ENCODE assay signal across 8 cellular contexts in the genomic region with DNA sequence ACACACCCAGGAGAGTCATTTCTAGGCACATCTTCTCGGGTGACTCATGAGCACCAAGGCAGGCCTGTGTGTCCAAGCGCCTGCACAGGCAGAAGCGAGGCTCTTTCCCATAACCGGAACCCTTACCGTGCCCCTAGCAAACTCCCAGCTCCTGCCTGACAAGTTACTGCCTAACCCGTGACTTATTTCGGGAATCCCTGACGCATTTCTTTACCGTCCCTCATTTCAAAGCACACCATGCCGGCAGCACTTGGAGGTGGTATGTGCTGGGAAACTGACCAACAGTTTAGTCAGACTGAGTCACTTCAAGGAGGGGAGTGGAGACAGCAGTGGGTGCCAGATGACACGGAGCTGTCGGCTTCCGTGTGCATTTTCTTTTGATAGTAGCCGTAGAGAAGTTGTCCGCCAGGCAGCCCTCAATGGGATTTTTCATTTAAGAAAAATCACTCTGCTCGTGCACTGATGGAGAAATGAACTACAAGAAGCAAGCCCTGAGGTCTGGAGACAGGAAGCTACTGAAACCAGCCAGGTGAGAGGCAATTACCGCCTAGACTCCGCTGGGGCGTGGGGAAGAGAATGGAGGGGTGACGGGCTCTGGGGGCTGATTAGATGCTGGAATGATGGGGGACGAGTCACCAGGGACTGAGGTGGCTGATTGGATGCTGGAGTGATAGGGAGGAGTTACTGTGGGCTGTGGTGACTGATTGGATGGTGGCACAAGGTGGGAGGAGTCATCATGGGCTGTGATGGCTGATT. TPM values are rescaled to one million over a fixed set of nuclear protein-coding genes. Genes with fewer than 3 reads are reported as not detected.
DNase-seq lines count a peak whose midpoint lies in the region; ATAC-seq and TF ChIP-seq lines count a peak whose summit lies in the region.

No MANE protein-coding gene starts in this region.

- H3K4me1 ChIP-seq in GM23338 (ENCODE audit: insufficient read depth) (no peaks in the 10 kb centered on the region), gastrocnemius medialis (peaks cover 4 to 6% of the 10 kb centered on the region in 2 donors)

- H3K36me3 Mint-ChIP-seq in GM23338 (ENCODE audit: low read depth) = no peaks in the 10 kb centered on the region

- H3K27ac ChIP-seq in GM23338 (ENCODE audit: low read depth) = no peak overlapping the region
- peak overlapping the region; percentile 58 to 69 (median 60) for H3K27ac ChIP-seq in gastrocnemius medialis

- peaks cover 4% of the 10 kb centered on the region for H3K27me3 Mint-ChIP-seq in GM23338 (ENCODE audit: insufficient read depth, low read depth, poor library complexity)

- H4K20me1 ChIP-seq in GM23338 (replicated peaks; ENCODE audit: insufficient read depth) = no peaks in the 10 kb centered on the region

- in situ Hi-C loops in gastrocnemius medialis (cut with MboI; ENCODE audit: low sequenced_read_pairs in 4 of 4) = no loop called here

- DNase-seq in GM23338 (ENCODE audit: low spot score) (peak; percentile 55), SW 1271 (lab: John Stamatoyannopoulos, UW) (peak; percentile 96 to 99), germinal center (ENCODE audit: low spot score) (peak; percentile 24), gastrocnemius medialis (peak; percentile 35 to 57), OCI-M2 (lab: John Stamatoyannopoulos, UW; ENCODE audit: unreplicated experiment) (no peak), OCI-M1 (lab: John Stamatoyannopoulos, UW) (no peak), GM19240 (ENCODE audit: insufficient read length, low spot score) (no peak)
- no peak for DNase-seq in stimulated activated CD4-positive, alpha-beta T cell treated with anti-CD3 and anti-CD28 coated beads, Interleukin-4, amount 100 ng/mL, for 4 hours

- no peaks in the 10 kb centered on the region for H3K9me3 ChIP-seq in gastrocnemius medialis

- H3F3A ChIP-seq in GM23338 (replicated peaks; ENCODE audit: low read depth) = no peaks in the 10 kb centered on the region

- TF ChIP-seq POLR2A in gastrocnemius medialis (IDR thresholded peaks at IDR 0.05) = no peak

- H3K9me3 Mint-ChIP-seq in GM23338 = no peaks in the 10 kb centered on the region

- no peak overlapping the region for H3K27ac Mint-ChIP-seq in GM23338

- no peaks in the 10 kb centered on the region for H3K36me3 ChIP-seq in GM23338 (ENCODE audit: insufficient read depth)
- no peaks in the 10 kb centered on the region for H3K36me3 ChIP-seq in gastrocnemius medialis

- H3K4me3 ChIP-seq in GM23338 = no peak overlapping the region
- H3K4me3 ChIP-seq in gastrocnemius medialis = peak overlapping the region in 3 of 4 donors; percentile 7 to 23 (median 21)

- TF ChIP-seq CTCF in GM23338 (conservative IDR thresholded peaks at IDR 0.05; ENCODE audit: low read depth in 2 of 2) (no peak), gastrocnemius medialis (IDR thresholded peaks at IDR 0.05 in 4 of 5, conservative IDR thresholded peaks at IDR 0.05 in 1 of 5) (no peak)

- intact Hi-C loops in gastrocnemius medialis (cut with DNase I; ENCODE audit: low total_unique reads) = no loop called here

- H3K4me2 ChIP-seq in GM23338 = no peak overlapping the region

- 0 out of 2 replicates have a peak overlapping the region, but pooled peaks have one; percentile 47 for H2AFZ ChIP-seq in GM23338

- H3K27me3 ChIP-seq in GM23338 (ENCODE audit: insufficient read depth) (no peaks in the 10 kb centered on the region), gastrocnemius medialis (peaks cover 0 to 7% (median 4%) of the 10 kb centered on the region in 3 donors)

- H3K4me1 Mint-ChIP-seq in GM23338 = no peaks in the 10 kb centered on the region

- peak; percentile 84 for ATAC-seq in GM23338
- peak; percentile 89 to 91 for ATAC-seq in gastrocnemius medialis

- no peak overlapping the region for H3K4me3 Mint-ChIP-seq in GM23338

- H3K9me2 ChIP-seq in GM23338 (ENCODE audit: insufficient read depth) = no peaks in the 10 kb centered on the region

- H3K79me2 ChIP-seq in GM23338 (replicated peaks; ENCODE audit: insufficient read depth) = no peaks in the 10 kb centered on the region

TF ChIP-seq in GM23338, 12 proteins besides CTCF, POLR2A, EP300 and RAD21 (continues in another document):
- TF ChIP-seq CREB1 (CRISPR knock-in tag; IDR thresholded peaks at IDR 0.05; ENCODE audit: low read depth) (no peak), EZH2phosphoT487 (IDR thresholded peaks at IDR 0.05; ENCODE audit: unreplicated experiment) (no peak), ZNF114 (CRISPR knock-in tag; IDR thresholded peaks at IDR 0.05) (no peak), ETS1 (IDR thresholded peaks at IDR 0.05) (no peak), POLR2AphosphoS5 (IDR thresholded peaks at IDR 0.05; ENCODE audit: low read depth) (no peak), STAT1 (IDR thresholded peaks at IDR 0.05; ENCODE audit: unreplicated experiment) (no peak), ZNF331 (CRISPR knock-in tag; IDR thresholded peaks at IDR 0.05; ENCODE audit: low read depth) (no peak), EZH2 (IDR thresholded peaks at IDR 0.05; ENCODE audit: low read depth, unreplicated experiment) (no peak), NANOG (IDR thresholded peaks at IDR 0.05; ENCODE audit: borderline replicate concordance) (no peak)
- TF ChIP-seq, protein P1, sequence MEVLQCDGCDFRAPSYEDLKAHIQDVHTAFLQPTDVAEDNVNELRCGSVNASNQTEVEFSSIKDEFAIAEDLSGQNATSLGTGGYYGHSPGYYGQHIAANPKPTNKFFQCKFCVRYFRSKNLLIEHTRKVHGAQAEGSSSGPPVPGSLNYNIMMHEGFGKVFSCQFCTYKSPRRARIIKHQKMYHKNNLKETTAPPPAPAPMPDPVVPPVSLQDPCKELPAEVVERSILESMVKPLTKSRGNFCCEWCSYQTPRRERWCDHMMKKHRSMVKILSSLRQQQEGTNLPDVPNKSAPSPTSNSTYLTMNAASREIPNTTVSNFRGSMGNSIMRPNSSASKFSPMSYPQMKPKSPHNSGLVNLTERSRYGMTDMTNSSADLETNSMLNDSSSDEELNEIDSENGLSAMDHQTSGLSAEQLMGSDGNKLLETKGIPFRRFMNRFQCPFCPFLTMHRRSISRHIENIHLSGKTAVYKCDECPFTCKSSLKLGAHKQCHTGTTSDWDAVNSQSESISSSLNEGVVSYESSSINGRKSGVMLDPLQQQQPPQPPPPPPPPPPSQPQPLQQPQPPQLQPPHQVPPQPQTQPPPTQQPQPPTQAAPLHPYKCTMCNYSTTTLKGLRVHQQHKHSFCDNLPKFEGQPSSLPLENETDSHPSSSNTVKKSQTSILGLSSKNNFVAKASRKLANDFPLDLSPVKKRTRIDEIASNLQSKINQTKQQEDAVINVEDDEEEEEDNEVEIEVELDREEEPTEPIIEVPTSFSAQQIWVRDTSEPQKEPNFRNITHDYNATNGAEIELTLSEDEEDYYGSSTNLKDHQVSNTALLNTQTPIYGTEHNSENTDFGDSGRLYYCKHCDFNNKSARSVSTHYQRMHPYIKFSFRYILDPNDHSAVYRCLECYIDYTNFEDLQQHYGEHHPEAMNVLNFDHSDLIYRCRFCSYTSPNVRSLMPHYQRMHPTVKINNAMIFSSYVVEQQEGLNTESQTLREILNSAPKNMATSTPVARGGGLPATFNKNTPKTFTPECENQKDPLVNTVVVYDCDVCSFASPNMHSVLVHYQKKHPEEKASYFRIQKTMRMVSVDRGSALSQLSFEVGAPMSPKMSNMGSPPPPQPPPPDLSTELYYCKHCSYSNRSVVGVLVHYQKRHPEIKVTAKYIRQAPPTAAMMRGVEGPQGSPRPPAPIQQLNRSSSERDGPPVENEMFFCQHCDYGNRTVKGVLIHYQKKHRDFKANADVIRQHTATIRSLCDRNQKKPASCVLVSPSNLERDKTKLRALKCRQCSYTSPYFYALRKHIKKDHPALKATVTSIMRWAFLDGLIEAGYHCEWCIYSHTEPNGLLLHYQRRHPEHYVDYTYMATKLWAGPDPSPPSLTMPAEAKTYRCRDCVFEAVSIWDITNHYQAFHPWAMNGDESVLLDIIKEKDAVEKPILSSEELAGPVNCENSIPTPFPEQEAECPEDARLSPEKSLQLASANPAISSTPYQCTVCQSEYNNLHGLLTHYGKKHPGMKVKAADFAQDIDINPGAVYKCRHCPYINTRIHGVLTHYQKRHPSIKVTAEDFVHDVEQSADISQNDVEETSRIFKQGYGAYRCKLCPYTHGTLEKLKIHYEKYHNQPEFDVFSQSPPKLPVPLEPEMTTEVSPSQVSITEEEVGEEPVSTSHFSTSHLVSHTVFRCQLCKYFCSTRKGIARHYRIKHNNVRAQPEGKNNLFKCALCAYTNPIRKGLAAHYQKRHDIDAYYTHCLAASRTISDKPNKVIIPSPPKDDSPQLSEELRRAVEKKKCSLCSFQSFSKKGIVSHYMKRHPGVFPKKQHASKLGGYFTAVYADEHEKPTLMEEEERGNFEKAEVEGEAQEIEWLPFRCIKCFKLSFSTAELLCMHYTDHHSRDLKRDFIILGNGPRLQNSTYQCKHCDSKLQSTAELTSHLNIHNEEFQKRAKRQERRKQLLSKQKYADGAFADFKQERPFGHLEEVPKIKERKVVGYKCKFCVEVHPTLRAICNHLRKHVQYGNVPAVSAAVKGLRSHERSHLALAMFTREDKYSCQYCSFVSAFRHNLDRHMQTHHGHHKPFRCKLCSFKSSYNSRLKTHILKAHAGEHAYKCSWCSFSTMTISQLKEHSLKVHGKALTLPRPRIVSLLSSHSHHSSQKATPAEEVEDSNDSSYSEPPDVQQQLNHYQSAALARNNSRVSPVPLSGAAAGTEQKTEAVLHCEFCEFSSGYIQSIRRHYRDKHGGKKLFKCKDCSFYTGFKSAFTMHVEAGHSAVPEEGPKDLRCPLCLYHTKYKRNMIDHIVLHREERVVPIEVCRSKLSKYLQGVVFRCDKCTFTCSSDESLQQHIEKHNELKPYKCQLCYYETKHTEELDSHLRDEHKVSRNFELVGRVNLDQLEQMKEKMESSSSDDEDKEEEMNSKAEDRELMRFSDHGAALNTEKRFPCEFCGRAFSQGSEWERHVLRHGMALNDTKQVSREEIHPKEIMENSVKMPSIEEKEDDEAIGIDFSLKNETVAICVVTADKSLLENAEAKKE (CRISPR knock-in tag; IDR thresholded peaks at IDR 0.05) = no peak

RNA-seq across cellular contexts. Expression of gene HRH1, which starts 17.2 kb away (rescaled TPM):
- 0.35 TPM in 1 of 2 replicates, not detected in the other for total RNA-seq in GM23338 (2014; rRNA removed; shearing (Covaris generic))
- not detected in 2 replicates for polyA plus RNA-seq in GM23338 (2016; fragmentation: Nextera tagmentation; extraction: Ambion mirVana)
- total RNA-seq in gastrocnemius medialis = 1 to 10 TPM in 2 of 4 donors, under 1 TPM in 2; 0.75 to 1.2 (median 0.98) TPM

Comparison
In these comparisons a context has a peak if more than half of its experiments do, and no peak if none do; other contexts are left out.
1. DNase-seq: peak in GM23338 (single experiment), SW 1271 (2 of 2), germinal center (single experiment) and gastrocnemius medialis (2 of 2); none in OCI-M2 (single experiment), OCI-M1 (single experiment), GM19240 (single experiment) and stimulated activated CD4-positive, alpha-beta T cell treated with anti-CD3 and anti-CD28 coated beads, Interleukin-4, amount 100 ng/mL, for 4 hours (0 of 2).